In the genomic region with DNA sequence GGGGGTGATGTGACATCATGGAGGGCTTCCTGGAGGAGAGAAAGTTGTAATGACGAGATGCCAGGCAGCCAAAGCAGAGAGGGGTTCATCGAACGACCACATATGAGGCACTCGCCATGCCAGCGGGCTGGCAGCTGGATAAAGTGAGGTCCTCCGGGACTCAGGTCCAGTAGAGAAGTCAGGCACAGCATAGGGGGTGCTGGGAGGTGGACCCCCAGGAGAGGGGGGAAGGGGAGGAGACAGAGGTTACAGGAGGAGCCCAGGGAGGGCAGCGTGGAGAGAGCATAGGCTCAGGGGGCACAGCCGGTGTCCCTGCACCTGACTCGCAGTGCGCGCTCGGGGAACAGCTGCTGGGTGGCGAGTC, we compare ENCODE assay signal across 18 cellular contexts.
DNase-seq lines count a peak whose midpoint lies in the region; ATAC-seq and TF ChIP-seq lines count a peak whose summit lies in the region.
"Had no signal": no experiment of that assay in that cellular context is flagged by ENCODE, and none has a peak within 500 bp of the region (broad histone marks: within the 10 kb centered on the region; RNA-seq: fewer than 3 reads in every experiment).

No MANE protein-coding gene starts in this region.

- H3K4me1 ChIP-seq in uterus, result no peaks in the 10 kb centered on the region
- H3K4me1 ChIP-seq: ascending aorta, colonic mucosa, upper lobe of right lung had no signal

- H3K4me3 ChIP-seq in NB4 (ENCODE audit: low read depth, low read length) (no peak overlapping the region), uterus (no peak overlapping the region)
- H3K4me3 ChIP-seq: ascending aorta, colonic mucosa, lower lobe of right lung, SJCRH30, smooth muscle cell, upper lobe of right lung had no signal

- H3K9me3 ChIP-seq in uterus, result peaks cover 0 to 4% of the 10 kb centered on the region in 2 donors
- H3K9me3 ChIP-seq: ascending aorta, colonic mucosa, lower lobe of right lung, SJCRH30, upper lobe of right lung had no signal

- no peak for TF ChIP-seq POLR2A in NB4 (IDR thresholded peaks at IDR 0.05; ENCODE audit: extremely low read depth, insufficient read length)
- TF ChIP-seq POLR2A in uterus (IDR thresholded peaks at IDR 0.05), result no peak

- DNase-seq in activated T-cell treated with anti-CD3 and anti-CD28 coated beads, Interleukin-2, amount 50 U/mL, for 72 hours, result no peak
- no peak for DNase-seq in activated T-cell treated with anti-CD3 and anti-CD28 coated beads, Interleukin-2, amount 50 U/mL, for 1 hour
- DNase-seq in NB4 (ENCODE audit: low read depth) (peak; percentile 37), superior temporal gyrus (ENCODE audit: extremely low spot score) (peak; percentile 10), NCI-H2227 treated with DMSO at 0.1 percent for 48 hours (lab: John Stamatoyannopoulos, UW) (no peak), NOMO-1 treated with DMSO at 0.1 percent for 48 hours (lab: John Stamatoyannopoulos, UW; ENCODE audit: unreplicated experiment) (no peak), uterus (no peak)
- no peak for DNase-seq in effector memory CD8-positive, alpha-beta T cell
- DNase-seq: NCI-H1436, NCI-H226 had no signal

- no peaks in the 10 kb centered on the region for H3K36me3 Mint-ChIP-seq in activated T-cell treated with anti-CD3 and anti-CD28 coated beads, Interleukin-2, amount 50 U/mL, for 72 hours (ENCODE audit: insufficient read depth in 2 of 2)
- H3K36me3 Mint-ChIP-seq in effector memory CD8-positive, alpha-beta T cell (ENCODE audit: insufficient read depth), result peaks cover 12% of the 10 kb centered on the region

- ATAC-seq in activated T-cell treated with anti-CD3 and anti-CD28 coated beads, Interleukin-2, amount 50 U/mL, for 72 hours (replicated peaks in 1 of 2), result peak; percentile 17 to 40
- no peak for ATAC-seq in effector memory CD8-positive, alpha-beta T cell (replicated peaks)

- H3K27ac ChIP-seq in uterus, result no peak overlapping the region
- H3K27ac ChIP-seq: ascending aorta, colonic mucosa, epithelial cell of prostate, lower lobe of right lung, SJCRH30, upper lobe of right lung had no signal

- peaks cover 0 to 13% of the 10 kb centered on the region in 2 donors for H3K27me3 ChIP-seq in uterus
- H3K27me3 ChIP-seq: ascending aorta, colonic mucosa, SJCRH30, upper lobe of right lung had no signal

- peaks cover 14% of the 10 kb centered on the region for H3K4me1 Mint-ChIP-seq in activated T-cell treated with anti-CD3 and anti-CD28 coated beads, Interleukin-2, amount 50 U/mL, for 72 hours (ENCODE audit: low read depth)
- peaks cover 2 to 20% of the 10 kb centered on the region in 2 donors for H3K4me1 Mint-ChIP-seq in effector memory CD8-positive, alpha-beta T cell (ENCODE audit: low read depth in 2 of 2)

- peaks cover 12% of the 10 kb centered on the region for H3K27me3 Mint-ChIP-seq in activated T-cell treated with anti-CD3 and anti-CD28 coated beads, Interleukin-2, amount 50 U/mL, for 72 hours (ENCODE audit: low read depth)
- H3K27me3 Mint-ChIP-seq in effector memory CD8-positive, alpha-beta T cell, result peaks cover 13 to 32% of the 10 kb centered on the region in 2 donors

- TF ChIP-seq CTCF in NB4 (IDR thresholded peaks at IDR 0.05; ENCODE audit: low read depth, low read length), result no peak
- TF ChIP-seq CTCF in uterus (IDR thresholded peaks at IDR 0.05), result no peak

- no peak overlapping the region for H3K4me3 Mint-ChIP-seq in activated T-cell treated with anti-CD3 and anti-CD28 coated beads, Interleukin-2, amount 50 U/mL, for 72 hours
- H3K4me3 Mint-ChIP-seq in effector memory CD8-positive, alpha-beta T cell, result no peak overlapping the region
- H3K4me3 Mint-ChIP-seq: CD4-positive, alpha-beta T cell had no signal

- intact Hi-C loops in uterus (cut with DNase I; ENCODE audit: low total_unique reads), result no loop called here

- H3K36me3 ChIP-seq in uterus, result no peaks in the 10 kb centered on the region
- H3K36me3 ChIP-seq: ascending aorta, colonic mucosa, lower lobe of right lung, SJCRH30, upper lobe of right lung had no signal

- H3K27ac Mint-ChIP-seq in activated T-cell treated with anti-CD3 and anti-CD28 coated beads, Interleukin-2, amount 50 U/mL, for 72 hours, result no peak overlapping the region
- peak overlapping the region; percentile 81 to 83 for H3K27ac Mint-ChIP-seq in effector memory CD8-positive, alpha-beta T cell
- H3K27ac Mint-ChIP-seq: CD4-positive, alpha-beta T cell had no signal

- H3K9me3 Mint-ChIP-seq in activated T-cell treated with anti-CD3 and anti-CD28 coated beads, Interleukin-2, amount 50 U/mL, for 72 hours, result no peaks in the 10 kb centered on the region
- H3K9me3 Mint-ChIP-seq in effector memory CD8-positive, alpha-beta T cell, result peaks cover 7 to 8% of the 10 kb centered on the region in 2 donors
- H3K9me3 Mint-ChIP-seq: CD4-positive, alpha-beta T cell had no signal

Comparison
In these comparisons a context has a peak if more than half of its experiments do, and no peak if none do; other contexts are left out.
1. DNase-seq: peak in NB4 (single experiment) and superior temporal gyrus (single experiment); none in activated T-cell treated with anti-CD3 and anti-CD28 coated beads, Interleukin-2, amount 50 U/mL, for 72 hours (0 of 2), activated T-cell treated with anti-CD3 and anti-CD28 coated beads, Interleukin-2, amount 50 U/mL, for 1 hour (single experiment), effector memory CD8-positive, alpha-beta T cell (0 of 3), NCI-H2227 treated with DMSO at 0.1 percent for 48 hours (single experiment), NOMO-1 treated with DMSO at 0.1 percent for 48 hours (single experiment) and uterus (0 of 2).